1 cellular context compared by ENCODE assay signal in the genomic region with DNA sequence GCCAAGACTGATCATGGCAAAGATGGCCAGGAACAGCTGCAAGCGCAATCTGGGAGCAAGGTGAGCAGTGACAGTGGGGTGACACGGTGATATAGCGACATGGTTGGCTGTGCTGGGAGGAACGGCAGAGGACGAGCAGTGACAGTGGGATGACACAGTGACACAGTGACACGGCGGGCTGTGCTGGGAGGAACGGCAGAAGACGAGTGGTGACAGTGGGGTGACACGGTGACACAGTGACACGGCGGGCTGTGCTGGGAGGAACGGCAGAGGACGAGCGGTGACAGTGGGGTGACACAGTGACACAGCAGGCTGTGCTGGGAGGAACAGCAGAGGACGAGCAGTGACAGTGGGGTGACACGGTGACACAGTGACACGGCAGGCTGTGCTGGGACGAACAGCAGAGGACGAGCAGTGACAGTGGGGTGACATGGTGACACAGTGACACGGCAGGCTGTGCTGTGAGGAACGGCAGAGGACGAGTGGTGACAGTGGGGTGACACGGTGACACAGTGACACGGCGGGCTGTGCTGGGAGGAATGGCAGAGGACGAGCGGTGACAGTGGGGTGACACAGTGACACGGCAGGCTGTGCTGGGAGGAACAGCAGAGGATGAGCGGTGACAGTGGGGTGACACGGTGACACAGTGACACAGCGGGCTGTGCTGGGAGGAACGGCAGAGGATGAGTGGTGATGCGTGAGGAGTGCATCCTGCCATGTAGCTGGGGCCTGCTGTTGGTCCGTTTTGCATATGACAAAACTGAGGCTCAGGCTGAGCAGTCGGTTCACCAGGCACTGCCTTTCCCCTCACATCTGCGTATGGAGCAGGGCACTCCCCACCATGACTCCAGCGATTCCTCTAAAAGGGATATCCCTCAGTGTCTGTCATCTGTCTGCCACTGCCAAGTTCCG.
TF ChIP-seq lines count a peak whose summit lies in the region.

No MANE protein-coding gene starts in this region.

TF ChIP-seq in HepG2, 621 proteins besides CTCF, POLR2A, EP300 and RAD21:
- no peak for TF ChIP-seq E2F1 (CRISPR knock-in tag; IDR thresholded peaks at IDR 0.05)
- TF ChIP-seq FOSL1 (CRISPR knock-in tag; IDR thresholded peaks at IDR 0.05; ENCODE audit: borderline replicate concordance): no peak
- peak; percentile 43; the same call in 1 of the 2 replicates for TF ChIP-seq CREB1 (IDR thresholded peaks at IDR 0.05)
- no peak for TF ChIP-seq CREB1 (CRISPR knock-in tag; IDR thresholded peaks at IDR 0.05)
- no peak for TF ChIP-seq ARID2 (CRISPR knock-in tag; IDR thresholded peaks at IDR 0.05; ENCODE audit: borderline replicate concordance)
